10 cellular contexts compared by ENCODE assay signal in genomic region chr9:91161465-91162275, GRCh38.
DNase-seq lines count a peak whose midpoint lies in the region; ATAC-seq and TF ChIP-seq lines count a peak whose summit lies in the region.
"Had no signal": no experiment of that assay in that cellular context is flagged by ENCODE, and none has a peak within 500 bp of the region (broad histone marks: within the 10 kb centered on the region; RNA-seq: fewer than 3 reads in every experiment).

No MANE protein-coding gene starts in this region.

- in situ Hi-C loops in gastrocnemius medialis (cut with MboI; ENCODE audit: low sequenced_read_pairs in 4 of 4), result no loop called here

- H3K27ac Mint-ChIP-seq in neural progenitor cell, result no peak overlapping the region

- no peak overlapping the region for H3K4me3 Mint-ChIP-seq in neural progenitor cell

- H3K27ac ChIP-seq in HCT116 (ENCODE audit: low read depth, low read length), result no peak overlapping the region
- peak overlapping the region; percentile 71 for H3K27ac ChIP-seq in RWPE1
- peak overlapping the region; percentile 40 for H3K27ac ChIP-seq in cingulate gyrus (ENCODE audit: low read depth, low read length)
- no peak overlapping the region for H3K27ac ChIP-seq in gastrocnemius medialis
- H3K27ac ChIP-seq in colonic mucosa, result no peak overlapping the region
- no peak overlapping the region for H3K27ac ChIP-seq in neural progenitor cell

- RAD21 ChIA-PET in HCT116 (lab: Charles Lee; ENCODE audit: low non-redundant PET in 1 of 2, low total read pairs in 2 of 2, uncharacterized antibody in 2 of 2, unreplicated experiment in 2 of 2), result no interaction called here

- peaks cover 11% of the 10 kb centered on the region for H3K27me3 Mint-ChIP-seq in neural progenitor cell (ENCODE audit: insufficient read depth, low read depth)

- DNase-seq in HCT116 (ENCODE audit: low read depth, low spot score) (no peak), RWPE1 (ENCODE audit: low spot score) (no peak), gastrocnemius medialis (no peak), colonic mucosa (no peak), neural progenitor cell (ENCODE audit: low spot score) (no peak)
- DNase-seq: NCI-H345 had no signal

- CTCF ChIA-PET in HCT116 (lab: Charles Lee) (no interaction called here), RWPE1 (lab: Yijun Ruan, JAX) (interaction anchor here (0.7 kb wide), 1 partner anchor 1505 kb away, joined by 3 read pairs; no protein-coding TSS in a partner anchor)

- no peaks in the 10 kb centered on the region for H3K9me3 Mint-ChIP-seq in neural progenitor cell

- POLR2A ChIA-PET in HCT116 (lab: Charles Lee), result no interaction called here
- POLR2A ChIA-PET in RWPE1 (lab: Yijun Ruan, JAX; ENCODE audit: low non-redundant PET), result no interaction called here

- H3K36me3 ChIP-seq in HCT116 (ENCODE audit: control insufficient read depth in 1 of 2, insufficient read depth in 2 of 2, low read length in 2 of 2), result no peaks in the 10 kb centered on the region
- H3K36me3 ChIP-seq in skeletal muscle satellite cell (ENCODE audit: insufficient read depth, low read length), result no peaks in the 10 kb centered on the region
- no peaks in the 10 kb centered on the region for H3K36me3 ChIP-seq in gastrocnemius medialis
- H3K36me3 ChIP-seq in colonic mucosa, result no peaks in the 10 kb centered on the region
- no peaks in the 10 kb centered on the region for H3K36me3 ChIP-seq in neural progenitor cell
- H3K36me3 ChIP-seq: cardiac muscle cell had no signal

- TF ChIP-seq CTCF in HCT116 (IDR thresholded peaks at IDR 0.05 in 2 of 3, conservative IDR thresholded peaks at IDR 0.05 in 1 of 3; ENCODE audit: borderline replicate concordance in 1 of 3, insufficient read depth in 1 of 3, low read depth in 2 of 3, low read length in 2 of 3) (0 out of 6 replicates have a peak, but pooled peaks of 2 of the 3 experiments have one; percentile 10 to 11), RWPE1 (conservative IDR thresholded peaks at IDR 0.05; ENCODE audit: low read depth) (no peak), gastrocnemius medialis (IDR thresholded peaks at IDR 0.05 in 4 of 5, conservative IDR thresholded peaks at IDR 0.05 in 1 of 5) (no peak), colonic mucosa (IDR thresholded peaks at IDR 0.05) (no peak), neural progenitor cell (IDR thresholded peaks at IDR 0.05) (no peak)

- no peak overlapping the region for H3K4me3 ChIP-seq in HCT116 (replicated peaks in 1 of 2; ENCODE audit: low read depth in 1 of 2, low read length in 2 of 2)
- no peak overlapping the region for H3K4me3 ChIP-seq in skeletal muscle satellite cell (ENCODE audit: low read length)
- no peak overlapping the region for H3K4me3 ChIP-seq in gastrocnemius medialis
- no peak overlapping the region for H3K4me3 ChIP-seq in colonic mucosa
- H3K4me3 ChIP-seq in neural progenitor cell, result no peak overlapping the region
- H3K4me3 ChIP-seq: cardiac muscle cell had no signal

- no peaks in the 10 kb centered on the region for H3F3A ChIP-seq in neural progenitor cell (ENCODE audit: low read depth)

- ATAC-seq in HCT116 (no peak), gastrocnemius medialis (no peak)
- ATAC-seq: esophagus mucosa had no signal

- no peaks in the 10 kb centered on the region for H3K9me3 ChIP-seq in HCT116 (ENCODE audit: control insufficient read depth in 1 of 2, insufficient read depth in 1 of 2, low read depth in 1 of 2, low read length in 2 of 2)
- no peaks in the 10 kb centered on the region for H3K9me3 ChIP-seq in skeletal muscle satellite cell (replicated peaks; ENCODE audit: low read length)
- H3K9me3 ChIP-seq in gastrocnemius medialis, result no peaks in the 10 kb centered on the region
- no peaks in the 10 kb centered on the region for H3K9me3 ChIP-seq in colonic mucosa
- no peaks in the 10 kb centered on the region for H3K9me3 ChIP-seq in neural progenitor cell (ENCODE audit: low read depth)

- H3K4me1 Mint-ChIP-seq in neural progenitor cell, result peaks cover 23% of the 10 kb centered on the region

- TF ChIP-seq POLR2A in HCT116 (IDR thresholded peaks at IDR 0.05; ENCODE audit: borderline replicate concordance, extremely low read depth, insufficient read depth, insufficient read length) (no peak), gastrocnemius medialis (IDR thresholded peaks at IDR 0.05) (no peak)

- no peaks in the 10 kb centered on the region for H3K36me3 Mint-ChIP-seq in neural progenitor cell

- intact Hi-C loops in HCT116 (cut with micrococcal nuclease) (no loop called here), gastrocnemius medialis (cut with DNase I; ENCODE audit: low total_unique reads) (no loop called here), colonic mucosa (cut with DNase I) (no loop called here)

- no peaks in the 10 kb centered on the region for H3K9me2 ChIP-seq in HCT116 (ENCODE audit: insufficient read depth)

- H3K79me2 ChIP-seq in HCT116 (ENCODE audit: insufficient read depth, low read length) (no peaks in the 10 kb centered on the region), neural progenitor cell (ENCODE audit: low read depth) (no peaks in the 10 kb centered on the region)

- H3K4me1 ChIP-seq in HCT116 (ENCODE audit: control insufficient read depth in 1 of 2, insufficient read depth in 2 of 2, low read length in 2 of 2), result peaks cover 16 to 43% of the 10 kb centered on the region in 2 experiments
- H3K4me1 ChIP-seq in skeletal muscle satellite cell (ENCODE audit: control insufficient read depth, insufficient read depth, low read length), result peaks cover 42% of the 10 kb centered on the region
- peaks cover 0 to 4% of the 10 kb centered on the region in 2 donors for H3K4me1 ChIP-seq in gastrocnemius medialis
- peaks cover 15% of the 10 kb centered on the region for H3K4me1 ChIP-seq in colonic mucosa
- H3K4me1 ChIP-seq in neural progenitor cell, result no peaks in the 10 kb centered on the region

- TF ChIP-seq RAD21 in HCT116 (IDR thresholded peaks at IDR 0.05; ENCODE audit: low read depth), result no peak

- H3K27me3 ChIP-seq in HCT116 (ENCODE audit: insufficient read depth, low read length), result no peaks in the 10 kb centered on the region
- H3K27me3 ChIP-seq in skeletal muscle satellite cell (ENCODE audit: control insufficient read depth, insufficient read depth, low read length), result no peaks in the 10 kb centered on the region
- no peaks in the 10 kb centered on the region for H3K27me3 ChIP-seq in gastrocnemius medialis
- no peaks in the 10 kb centered on the region for H3K27me3 ChIP-seq in colonic mucosa
- H3K27me3 ChIP-seq in neural progenitor cell, result no peaks in the 10 kb centered on the region
- H3K27me3 ChIP-seq: cardiac muscle cell had no signal

- H2AFZ ChIP-seq in HCT116 (ENCODE audit: low read depth, low read length, poor library complexity, severe bottlenecking), result no peak overlapping the region
- H2AFZ ChIP-seq in neural progenitor cell (replicated peaks), result no peak overlapping the region

- H3K4me2 ChIP-seq in HCT116 (ENCODE audit: low read length), result peak overlapping the region; percentile 62
- H3K4me2 ChIP-seq in skeletal muscle satellite cell (ENCODE audit: low read length), result peak overlapping the region; percentile 38
- no peak overlapping the region for H3K4me2 ChIP-seq in neural progenitor cell

- BruUV-seq in HCT116 (replicated peaks; lab: Mats Ljungman, UMichigan), result no TSS peak

- no peaks in the 10 kb centered on the region for H4K20me1 ChIP-seq in HCT116 (ENCODE audit: insufficient read depth)
- no peaks in the 10 kb centered on the region for H4K20me1 ChIP-seq in neural progenitor cell (ENCODE audit: low read depth)

- no peak overlapping the region for H3K9ac ChIP-seq in HCT116 (ENCODE audit: low read length)
- H3K9ac ChIP-seq in skeletal muscle satellite cell (ENCODE audit: low read depth, low read length), result peak overlapping the region; percentile 59
- H3K9ac ChIP-seq in colonic mucosa (ENCODE audit: low read depth in 2 of 2, low read length in 2 of 2), result peak overlapping the region in 1 of 2 donors; percentile 3
- no peak overlapping the region for H3K9ac ChIP-seq in neural progenitor cell

TF ChIP-seq in HCT116, 20 proteins besides CTCF, POLR2A, EP300 and RAD21 (continues in another document):
- TF ChIP-seq ELF1 (IDR thresholded peaks at IDR 0.05; ENCODE audit: borderline replicate concordance, low read depth) (no peak), JUND (IDR thresholded peaks at IDR 0.05) (no peak), ATF3 (IDR thresholded peaks at IDR 0.05) (no peak), POLR2AphosphoS5 (IDR thresholded peaks at IDR 0.05; ENCODE audit: low read depth, low read length) (no peak), EZH2phosphoT487 (IDR thresholded peaks at IDR 0.05; ENCODE audit: borderline replicate concordance) (no peak), FOSL1 (IDR thresholded peaks at IDR 0.05; ENCODE audit: low read depth) (no peak), EZH2 (IDR thresholded peaks at IDR 0.05) (no peak), SP1 (IDR thresholded peaks at IDR 0.05; ENCODE audit: low read depth) (no peak), MAX (IDR thresholded peaks at IDR 0.05) (no peak), SRF (IDR thresholded peaks at IDR 0.05; ENCODE audit: low read depth) (no peak), CBX3 (IDR thresholded peaks at IDR 0.05; ENCODE audit: low read depth) (no peak)

Comparison
In these comparisons a context has a peak if more than half of its experiments do, and no peak if none do; other contexts are left out.
1. H3K27ac ChIP-seq: peak in RWPE1 (single experiment) and cingulate gyrus (single experiment); none in HCT116 (single experiment), gastrocnemius medialis (0 of 4), colonic mucosa (single experiment) and neural progenitor cell (single experiment).
2. CTCF ChIP-seq: peak in HCT116 (2 of 3); none in RWPE1 (single experiment), gastrocnemius medialis (0 of 5), colonic mucosa (single experiment) and neural progenitor cell (single experiment).